ENCODE assay signal across 9 cellular contexts in the genomic region with DNA sequence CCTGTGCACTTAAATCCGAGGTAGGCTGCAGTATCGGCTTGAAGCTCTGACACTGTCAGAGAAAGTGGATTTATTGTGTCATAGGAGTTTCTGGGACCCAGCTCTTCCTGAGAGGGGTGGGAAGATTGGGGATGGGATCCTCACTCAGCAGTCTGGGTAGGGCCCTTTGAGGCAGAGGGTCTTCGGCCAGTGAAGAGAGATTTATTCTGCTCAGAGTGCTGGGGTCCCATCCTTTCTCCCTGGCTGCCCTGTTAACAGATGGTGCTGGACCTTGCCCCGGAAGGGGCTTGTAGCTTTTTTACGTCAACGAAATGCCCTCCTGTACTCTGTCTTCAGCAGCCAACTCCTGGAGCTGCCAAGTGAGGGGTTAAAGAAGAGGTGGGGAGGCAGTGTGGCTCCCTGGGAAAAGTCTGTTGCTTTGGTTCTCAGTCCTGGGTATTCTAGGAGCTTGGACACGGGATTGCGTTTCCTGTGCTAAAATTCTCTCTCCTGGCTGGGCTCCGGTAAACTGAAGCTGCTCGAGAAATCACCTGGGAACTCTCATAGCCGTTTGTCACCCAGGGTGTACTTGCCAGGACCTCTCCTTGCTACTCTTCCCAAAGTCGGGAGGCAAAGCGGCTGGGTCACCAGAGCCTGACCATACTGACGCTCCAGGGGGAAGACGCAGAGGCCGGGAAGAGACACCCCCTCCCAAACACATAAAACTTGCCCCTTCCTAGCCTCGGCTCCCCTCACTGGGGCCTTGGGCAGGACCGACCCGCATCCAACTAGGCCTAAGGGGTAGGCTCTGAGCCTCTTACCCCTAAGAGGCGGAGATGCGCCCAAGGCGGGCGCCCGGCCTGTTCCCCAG. TPM values are rescaled to one million over a fixed set of nuclear protein-coding genes. Genes with fewer than 3 reads are reported as not detected.
DNase-seq lines count a peak whose midpoint lies in the region; ATAC-seq and TF ChIP-seq lines count a peak whose summit lies in the region.
"Had no signal": no experiment of that assay in that cellular context is flagged by ENCODE, and none has a peak within 500 bp of the region (broad histone marks: within the 10 kb centered on the region; RNA-seq: fewer than 3 reads in every experiment).

No MANE protein-coding gene starts in this region.

- H3K9me3 ChIP-seq in CD4-positive, alpha-beta memory T cell (ENCODE audit: control insufficient read depth in 1 of 2, low read length in 2 of 2), result no peaks in the 10 kb centered on the region
- no peaks in the 10 kb centered on the region for H3K9me3 ChIP-seq in heart right ventricle

- ATAC-seq in heart right ventricle (peak; percentile 5 to 46 (median 14)), GM18502 (IDR thresholded peaks at IDR 0.05; ENCODE audit: poor library complexity, unreplicated experiment) (no peak)

- intact Hi-C loops in CD4-positive, alpha-beta memory T cell (cut with micrococcal nuclease), result loop anchor here (1.0 to 10.0 kb wide), 4 partner anchors 8 to 536 kb away; partner anchors contain the start of genes NAGA, POLDIP3, SNU13 and WBP2NL
- intact Hi-C loops in activated T-helper 1 cell treated with anti-CD3 and anti-CD28 coated beads, Interleukin-12 subunit alpha, Interleukin-12 subunit beta, Interleukin-2, Interleukin-4 antibody, amounts not matched to agents 30 ng/mL and 10 ng/mL and 1 ng/mL, durations not matched to agents 14 hours and 24 hours and 36 hours (cut with micrococcal nuclease), result loop anchor here (1.0 to 10.0 kb wide), 8 partner anchors 8 to 634 kb away; partner anchors contain the start of genes DESI1, NAGA, SNU13 and SREBF2
- intact Hi-C loops in heart right ventricle (cut with DNase I), result loop anchor here in 5 of 10 donors (1.0 to 10.0 kb wide), 3 partner anchors 12 to 384 kb away; partner anchors contain the start of genes NDUFA6 (in 2 of the 5), SREBF2 (in 2 of the 5) and MEI1 (in 1 of the 5)

- peak overlapping the region; percentile 88 to 98 (median 96) for H3K4me3 Mint-ChIP-seq in CD4-positive, alpha-beta memory T cell
- H3K4me3 Mint-ChIP-seq in activated T-helper 1 cell treated with anti-CD3 and anti-CD28 coated beads, Interleukin-12 subunit alpha, Interleukin-12 subunit beta, Interleukin-2, Interleukin-4 antibody, amounts not matched to agents 30 ng/mL and 10 ng/mL and 1 ng/mL, durations not matched to agents 14 hours and 24 hours and 36 hours, result peak overlapping the region; percentile 89

- peaks cover 18 to 59% (median 35%) of the 10 kb centered on the region in 4 donors for H3K4me1 Mint-ChIP-seq in CD4-positive, alpha-beta memory T cell
- H3K4me1 Mint-ChIP-seq in activated T-helper 1 cell treated with anti-CD3 and anti-CD28 coated beads, Interleukin-12 subunit alpha, Interleukin-12 subunit beta, Interleukin-2, Interleukin-4 antibody, amounts not matched to agents 30 ng/mL and 10 ng/mL and 1 ng/mL, durations not matched to agents 14 hours and 24 hours and 36 hours (ENCODE audit: low read depth), result peaks cover 35% of the 10 kb centered on the region

- CTCF ChIA-PET in CD4-positive, alpha-beta memory T cell (lab: Charles Lee; ENCODE audit: partially characterized antibody), result interaction anchor here (1.0 to 5.6 kb wide), 3 partner anchors 11 to 360 kb away, joined by 3 to 48 read pairs (median 3); partner anchors contain the start of gene NDUFA6
- CTCF ChIA-PET in HEK293T (lab: Yijun Ruan, JAX), result interaction anchor here (1.4 kb wide), 1 partner anchor 132 kb away, joined by 7 read pairs; the partner anchor contains the start of gene CENPM

- H3K9me3 Mint-ChIP-seq in CD4-positive, alpha-beta memory T cell, result no peaks in the 10 kb centered on the region
- no peaks in the 10 kb centered on the region for H3K9me3 Mint-ChIP-seq in activated T-helper 1 cell treated with anti-CD3 and anti-CD28 coated beads, Interleukin-12 subunit alpha, Interleukin-12 subunit beta, Interleukin-2, Interleukin-4 antibody, amounts not matched to agents 30 ng/mL and 10 ng/mL and 1 ng/mL, durations not matched to agents 14 hours and 24 hours and 36 hours

- peak overlapping the region; percentile 70 to 78 for H3K4me3 ChIP-seq in CD4-positive, alpha-beta memory T cell (ENCODE audit: low read length in 2 of 2)
- H3K4me3 ChIP-seq in heart right ventricle (peak overlapping the region in 9 of 10 donors; percentile 50 to 79 (median 68)), rectal smooth muscle tissue (ENCODE audit: low read length) (peak overlapping the region; percentile 64)

- H3K36me3 Mint-ChIP-seq in CD4-positive, alpha-beta memory T cell, result peaks cover 14 to 19% of the 10 kb centered on the region in 2 donors
- peaks cover 11% of the 10 kb centered on the region for H3K36me3 Mint-ChIP-seq in activated T-helper 1 cell treated with anti-CD3 and anti-CD28 coated beads, Interleukin-12 subunit alpha, Interleukin-12 subunit beta, Interleukin-2, Interleukin-4 antibody, amounts not matched to agents 30 ng/mL and 10 ng/mL and 1 ng/mL, durations not matched to agents 14 hours and 24 hours and 36 hours (ENCODE audit: low read depth)

- peak overlapping the region; percentile 97 for H3K27ac ChIP-seq in CD4-positive, alpha-beta memory T cell (ENCODE audit: low read depth, low read length)
- H3K27ac ChIP-seq in heart right ventricle, result peak overlapping the region; percentile 92 to 100 (median 98)
- peak overlapping the region; percentile 99 for H3K27ac ChIP-seq in rectal smooth muscle tissue (ENCODE audit: low read depth, low read length)

- H3K27me3 ChIP-seq in CD4-positive, alpha-beta memory T cell (ENCODE audit: insufficient read depth, low read length), result no peaks in the 10 kb centered on the region
- H3K27me3 ChIP-seq in heart right ventricle (no peaks in the 10 kb centered on the region), rectal smooth muscle tissue (ENCODE audit: control insufficient read depth, insufficient read depth, low read length) (no peaks in the 10 kb centered on the region)

- POLR2A ChIA-PET in CD4-positive, alpha-beta memory T cell (lab: Charles Lee; ENCODE audit: partially characterized antibody), result interaction anchor here (0.7 to 4.4 kb wide), 32 partner anchors 8 to 633 kb away, joined by 3 to 208 read pairs (median 5); partner anchors contain the start of genes CCDC134, DESI1, NAGA and NDUFA6
- POLR2A ChIA-PET in HEK293T (lab: Yijun Ruan, JAX), result interaction anchor here (1.1 to 4.4 kb wide), 8 partner anchors 8 to 1109 kb away, joined by 3 to 57 read pairs (median 4); partner anchors contain the start of genes CENPM, NAGA and NDUFA6

- 27 to 33% methylated on average over 24 of the region's 24 CpGs for WGBS in heart right ventricle, 2 donors

- no peak for DNase-seq in CD4-positive, alpha-beta memory T cell
- DNase-seq in HEK293T (ENCODE audit: extremely low spot score) (peak; percentile 25), heart right ventricle (no peak), NK-92 (lab: John Stamatoyannopoulos, UW; ENCODE audit: unreplicated experiment) (no peak), epidermal melanocyte (ENCODE audit: insufficient read length, low spot score) (no peak)
- no peak for DNase-seq in activated T-helper 1 cell treated with anti-CD3 and anti-CD28 coated beads, Interleukin-12 subunit alpha, Interleukin-12 subunit beta, Interleukin-2, Interleukin-4 antibody, amounts not matched to agents 30 ng/mL and 10 ng/mL and 1 ng/mL, durations not matched to agents 14 hours and 24 hours and 36 hours (ENCODE audit: low spot score)

- peaks cover 42% of the 10 kb centered on the region for H3K4me1 ChIP-seq in CD4-positive, alpha-beta memory T cell (ENCODE audit: insufficient read depth, low read length)
- peaks cover 9 to 69% (median 42%) of the 10 kb centered on the region in 9 donors for H3K4me1 ChIP-seq in heart right ventricle
- peaks cover 14% of the 10 kb centered on the region for H3K4me1 ChIP-seq in rectal smooth muscle tissue (ENCODE audit: control insufficient read depth, insufficient read depth, low read length)

- H3K27me3 Mint-ChIP-seq in CD4-positive, alpha-beta memory T cell, result no peaks in the 10 kb centered on the region
- H3K27me3 Mint-ChIP-seq in activated T-helper 1 cell treated with anti-CD3 and anti-CD28 coated beads, Interleukin-12 subunit alpha, Interleukin-12 subunit beta, Interleukin-2, Interleukin-4 antibody, amounts not matched to agents 30 ng/mL and 10 ng/mL and 1 ng/mL, durations not matched to agents 14 hours and 24 hours and 36 hours (ENCODE audit: insufficient read depth), result no peaks in the 10 kb centered on the region

- H3K27ac Mint-ChIP-seq in CD4-positive, alpha-beta memory T cell, result peak overlapping the region; percentile 93 to 100 (median 99)
- peak overlapping the region; percentile 92 for H3K27ac Mint-ChIP-seq in activated T-helper 1 cell treated with anti-CD3 and anti-CD28 coated beads, Interleukin-12 subunit alpha, Interleukin-12 subunit beta, Interleukin-2, Interleukin-4 antibody, amounts not matched to agents 30 ng/mL and 10 ng/mL and 1 ng/mL, durations not matched to agents 14 hours and 24 hours and 36 hours

- no peak for TF ChIP-seq CTCF in heart right ventricle (IDR thresholded peaks at IDR 0.05)

- H3K9ac ChIP-seq in rectal smooth muscle tissue (ENCODE audit: low read length), result peak overlapping the region; percentile 93

- peaks cover 15% of the 10 kb centered on the region for H3K36me3 ChIP-seq in CD4-positive, alpha-beta memory T cell (ENCODE audit: insufficient read depth, low read length)
- H3K36me3 ChIP-seq in heart right ventricle (peaks cover 0 to 48% (median 4%) of the 10 kb centered on the region in 9 donors), rectal smooth muscle tissue (ENCODE audit: control insufficient read depth, insufficient read depth, low read length) (peaks cover 4% of the 10 kb centered on the region)

RNA-seq across cellular contexts. Expression of gene SMDT1, which starts 0.8 kb away (rescaled TPM):
- total RNA-seq in CD4-positive, alpha-beta memory T cell, result 100 to 1,000 TPM; 101 to 105 TPM
- polyA plus RNA-seq in CD4-positive, alpha-beta memory T cell, result 100 to 1,000 TPM; 172 to 279 TPM
- 53.9 and 58.2 TPM in 2 replicates for total RNA-seq in activated T-helper 1 cell treated with anti-CD3 and anti-CD28 coated beads, Interleukin-12 subunit alpha, Interleukin-12 subunit beta, Interleukin-2, Interleukin-4 antibody, amounts not matched to agents 30 ng/mL and 10 ng/mL and 1 ng/mL, durations not matched to agents 14 hours and 24 hours and 36 hours
- 100 to 1,000 TPM; 111 to 193 (median 128) TPM for total RNA-seq in heart right ventricle
- 100 to 1,000 TPM; 151 to 197 TPM for polyA plus RNA-seq in heart right ventricle

RNA-seq across cellular contexts. Expression of gene PHETA2, which starts 4.6 kb away (rescaled TPM):
- total RNA-seq in CD4-positive, alpha-beta memory T cell, result 1 to 10 TPM; 1.7 to 1.9 TPM
- 1 to 10 TPM in 1 of 2 donors, under 1 TPM in 1; 0.69 to 1.6 TPM for polyA plus RNA-seq in CD4-positive, alpha-beta memory T cell
- 5.6 and 5.9 TPM in 2 replicates for total RNA-seq in activated T-helper 1 cell treated with anti-CD3 and anti-CD28 coated beads, Interleukin-12 subunit alpha, Interleukin-12 subunit beta, Interleukin-2, Interleukin-4 antibody, amounts not matched to agents 30 ng/mL and 10 ng/mL and 1 ng/mL, durations not matched to agents 14 hours and 24 hours and 36 hours
- total RNA-seq in heart right ventricle, result 1 to 10 TPM; 2.3 to 6.3 (median 2.9) TPM
- 1 to 10 TPM; 5.1 to 7.0 TPM for polyA plus RNA-seq in heart right ventricle
- total RNA-seq: HT1080 had no signal

RNA-seq across cellular contexts. Expression of gene NAGA, which starts 8.1 kb away (rescaled TPM):
- 10 to 100 TPM; 13.9 to 14.5 TPM for total RNA-seq in CD4-positive, alpha-beta memory T cell
- 10 to 100 TPM; 18.0 to 25.4 TPM for polyA plus RNA-seq in CD4-positive, alpha-beta memory T cell
- total RNA-seq in activated T-helper 1 cell treated with anti-CD3 and anti-CD28 coated beads, Interleukin-12 subunit alpha, Interleukin-12 subunit beta, Interleukin-2, Interleukin-4 antibody, amounts not matched to agents 30 ng/mL and 10 ng/mL and 1 ng/mL, durations not matched to agents 14 hours and 24 hours and 36 hours, result 30.5 and 30.9 TPM in 2 replicates
- 10 to 100 TPM in 7 of 10 donors, 1 to 10 TPM in 3; 7.3 to 34.8 (median 12.3) TPM for total RNA-seq in heart right ventricle
- polyA plus RNA-seq in heart right ventricle, result 10 to 100 TPM in 1 of 2 donors, 1 to 10 TPM in 1; 6.6 to 13.0 TPM

RNA-seq across cellular contexts. Expression of gene NDUFA6, which starts 11.9 kb away (rescaled TPM):
- 10 to 100 TPM; 42.1 to 44.4 TPM for total RNA-seq in CD4-positive, alpha-beta memory T cell
- 100 to 1,000 TPM; 137 to 153 TPM for polyA plus RNA-seq in CD4-positive, alpha-beta memory T cell
- total RNA-seq in activated T-helper 1 cell treated with anti-CD3 and anti-CD28 coated beads, Interleukin-12 subunit alpha, Interleukin-12 subunit beta, Interleukin-2, Interleukin-4 antibody, amounts not matched to agents 30 ng/mL and 10 ng/mL and 1 ng/mL, durations not matched to agents 14 hours and 24 hours and 36 hours, result 81.6 and 85.8 TPM in 2 replicates
- 100 to 1,000 TPM; 179 to 344 (median 265) TPM for total RNA-seq in heart right ventricle
- polyA plus RNA-seq in heart right ventricle, result 100 to 1,000 TPM; 369 to 479 TPM

RNA-seq across cellular contexts. Expression of gene CYP2D6, which starts 51.9 kb away (rescaled TPM):
- 10 to 100 TPM in 1 of 2 experiments, 1 to 10 TPM in 1; 8.8 to 10.7 TPM for total RNA-seq in CD4-positive, alpha-beta memory T cell
- polyA plus RNA-seq in CD4-positive, alpha-beta memory T cell, result under 1 TPM in 1 of 2 donors, not detected in 1; 0.23 TPM
- 4.1 and 4.6 TPM in 2 replicates for total RNA-seq in activated T-helper 1 cell treated with anti-CD3 and anti-CD28 coated beads, Interleukin-12 subunit alpha, Interleukin-12 subunit beta, Interleukin-2, Interleukin-4 antibody, amounts not matched to agents 30 ng/mL and 10 ng/mL and 1 ng/mL, durations not matched to agents 14 hours and 24 hours and 36 hours
- total RNA-seq in heart right ventricle, result under 1 TPM in 2 of 10 donors, not detected in 8; 0.12 to 0.17 TPM
- polyA plus RNA-seq in heart right ventricle, result under 1 TPM; 0.32 to 0.95 TPM
